8 cellular contexts compared by ENCODE assay signal in genomic region chr1:65687435-65688214, GRCh38.
DNase-seq lines count a peak whose midpoint lies in the region; ATAC-seq and TF ChIP-seq lines count a peak whose summit lies in the region.

No MANE protein-coding gene starts in this region.

- ATAC-seq in GM18861 (IDR thresholded peaks at IDR 0.05; ENCODE audit: unreplicated experiment): peak; percentile 94
- ATAC-seq in HG03103 (IDR thresholded peaks at IDR 0.05; ENCODE audit: low read depth, unreplicated experiment): peak; percentile 86
- peak; percentile 100 for ATAC-seq in left lobe of liver

- peak; percentile 36 for DNase-seq in AG04450 (ENCODE audit: low read depth, low spot score)
- peak; percentile 66 for DNase-seq in NCI-H345 treated with DMSO at 0.1 percent for 48 hours (lab: John Stamatoyannopoulos, UW; ENCODE audit: unreplicated experiment)
- peak; percentile 63 for DNase-seq in activated CD4-positive, alpha-beta T cell treated with anti-CD3 and anti-CD28 coated beads for 1 hour
- DNase-seq in chondrocyte (ENCODE audit: low spot score): no peak
- DNase-seq in left lobe of liver (ENCODE audit: low spot score): peak; percentile 90
- peak; percentile 74 to 83 for DNase-seq in stimulated activated CD4-positive, alpha-beta T cell treated with anti-CD3 and anti-CD28 coated beads, Interleukin-2, amount 100 ng/mL, for 48 hours

- peaks cover 4% of the 10 kb centered on the region for H3K9me3 Mint-ChIP-seq in chondrocyte (ENCODE audit: low read depth)

- peaks cover 9% of the 10 kb centered on the region for H3K4me1 Mint-ChIP-seq in chondrocyte (ENCODE audit: low read depth)

- H3K27ac ChIP-seq in AG04450 (ENCODE audit: low read depth, low read length): no peak overlapping the region

- peaks cover 12% of the 10 kb centered on the region for H3K27me3 Mint-ChIP-seq in chondrocyte (ENCODE audit: low read depth)

- no peaks in the 10 kb centered on the region for H3K36me3 Mint-ChIP-seq in chondrocyte (ENCODE audit: low read depth)

- no peak overlapping the region for H3K27ac Mint-ChIP-seq in chondrocyte (ENCODE audit: unreplicated experiment)

- H3K27me3 ChIP-seq in AG04450 (ENCODE audit: control insufficient read depth, insufficient read depth, low read length): peaks cover 2% of the 10 kb centered on the region

- no peak overlapping the region for H3K4me3 Mint-ChIP-seq in chondrocyte (ENCODE audit: unreplicated experiment)

- CTCF ChIA-PET in AG04450 (lab: Charles Lee): interaction anchor here (0.6 to 5.5 kb wide), 73 partner anchors 9 to 994 kb away, joined by 3 to 89 read pairs (median 4); partner anchors contain the start of genes AK4, LEPR and LEPROT

- TF ChIP-seq CTCF in AG04450 (IDR thresholded peaks at IDR 0.05; ENCODE audit: low read depth, low read length) (peak; percentile 91), chondrocyte (IDR thresholded peaks at IDR 0.05) (peak; percentile 99)

- H3K4me3 ChIP-seq in AG04450 (ENCODE audit: low read depth, low read length): no peak overlapping the region

- POLR2A ChIA-PET in AG04450 (lab: Yijun Ruan, JAX): no interaction called here

- H3K9me3 ChIP-seq in AG04450 (ENCODE audit: control insufficient read depth, insufficient read depth, low read length): no peaks in the 10 kb centered on the region
